9 cellular contexts compared by ENCODE assay signal in genomic region chr17:16442141-16442540, GRCh38. TPM values are rescaled to one million over a fixed set of nuclear protein-coding genes. Genes with fewer than 3 reads are reported as not detected.
DNase-seq lines count a peak whose midpoint lies in the region; TF ChIP-seq lines count a peak whose summit lies in the region.
"Had no signal": no experiment of that assay in that cellular context is flagged by ENCODE, and none has a peak within 500 bp of the region (broad histone marks: within the 10 kb centered on the region; RNA-seq: fewer than 3 reads in every experiment).

No MANE protein-coding gene starts in this region.

- H3K36me3 ChIP-seq in OCI-LY3 (replicated peaks; ENCODE audit: low read depth, low read length): peaks cover 48% of the 10 kb centered on the region
- peaks cover 5% of the 10 kb centered on the region for H3K36me3 ChIP-seq in smooth muscle cell (ENCODE audit: low read depth)

- H3K4me2 ChIP-seq in OCI-LY3 (ENCODE audit: low read length): peak overlapping the region; percentile 14
- H3K4me2 ChIP-seq in smooth muscle cell: peak overlapping the region; percentile 97

- peaks cover 47% of the 10 kb centered on the region for H3K79me2 ChIP-seq in OCI-LY3 (ENCODE audit: low read length)
- H3K79me2 ChIP-seq in smooth muscle cell (ENCODE audit: low read depth): peaks cover 31% of the 10 kb centered on the region

- H3K27me3 ChIP-seq in OCI-LY3 (ENCODE audit: low read depth, low read length) (no peaks in the 10 kb centered on the region), smooth muscle cell (ENCODE audit: low read depth) (no peaks in the 10 kb centered on the region)

- no peaks in the 10 kb centered on the region for H3K27me3 Mint-ChIP-seq in activated T-cell treated with anti-CD3 and anti-CD28 coated beads, Interleukin-2, amount 50 U/mL, for 24 hours

- H4K20me1 ChIP-seq in OCI-LY3 (ENCODE audit: insufficient read depth, low read length): peaks cover 18% of the 10 kb centered on the region
- H4K20me1 ChIP-seq in smooth muscle cell (ENCODE audit: low read depth): peaks cover 78% of the 10 kb centered on the region

- H3K36me3 Mint-ChIP-seq in activated T-cell treated with anti-CD3 and anti-CD28 coated beads, Interleukin-2, amount 50 U/mL, for 24 hours (ENCODE audit: low read depth): peaks cover 89% of the 10 kb centered on the region

- peaks cover 49% of the 10 kb centered on the region for H3F3A ChIP-seq in smooth muscle cell (ENCODE audit: low read depth)

- H3K9ac ChIP-seq in OCI-LY3 (ENCODE audit: low read length) (no peak overlapping the region), smooth muscle cell (ENCODE audit: low read depth) (no peak overlapping the region)

- H3K4me1 Mint-ChIP-seq in activated T-cell treated with anti-CD3 and anti-CD28 coated beads, Interleukin-2, amount 50 U/mL, for 24 hours (ENCODE audit: low read depth): peaks cover 65% of the 10 kb centered on the region

- WGBS in smooth muscle cell (ENCODE audit: low lambda C conversion rate): 65% methylated on average over 1 of the region's 1 CpG

- TF ChIP-seq CTCF in OCI-LY3 (IDR thresholded peaks at IDR 0.05; ENCODE audit: low read depth, low read length): no peak
- TF ChIP-seq CTCF in cardiac fibroblast (IDR thresholded peaks at IDR 0.05; ENCODE audit: low read depth, low read length): no peak
- no peak for TF ChIP-seq CTCF in smooth muscle cell (IDR thresholded peaks at IDR 0.05; ENCODE audit: borderline replicate concordance, insufficient read depth, poor library complexity, severe bottlenecking)

- no peak for DNase-seq in activated T-cell treated with anti-CD3 and anti-CD28 coated beads, Interleukin-2, amount 50 U/mL, for 24 hours
- DNase-seq in activated T-cell treated with anti-CD3 and anti-CD28 coated beads for 4 hours: no peak
- DNase-seq in cardiac fibroblast (ENCODE audit: low read depth in 2 of 2): peak; percentile 46 to 70
- no peak for DNase-seq in smooth muscle cell (lab: John Stamatoyannopoulos, UW; ENCODE audit: unreplicated experiment)
- DNase-seq in T-helper 9 cell: no peak
- no peak for DNase-seq in hypothalamus (lab: John Stamatoyannopoulos, UW)
- no peak for DNase-seq in dedifferentiated amniotic fluid mesenchymal stem cell (ENCODE audit: extremely low spot score)
- DNase-seq: RPMI8226 had no signal

- H3K9me3 ChIP-seq in OCI-LY3 (ENCODE audit: insufficient read depth, low read length): no peaks in the 10 kb centered on the region
- H3K9me3 ChIP-seq in smooth muscle cell (replicated peaks; ENCODE audit: low read depth): no peaks in the 10 kb centered on the region

- H3K4me1 ChIP-seq in OCI-LY3 (ENCODE audit: low read length) (peaks cover 22% of the 10 kb centered on the region), smooth muscle cell (ENCODE audit: low read depth) (peaks cover 32% of the 10 kb centered on the region)

- H2AFZ ChIP-seq in OCI-LY3 (ENCODE audit: low read depth, low read length): no peak overlapping the region
- H2AFZ ChIP-seq in smooth muscle cell (ENCODE audit: low read depth): no peak overlapping the region

- peak overlapping the region; percentile 99 for H3K4me3 Mint-ChIP-seq in activated T-cell treated with anti-CD3 and anti-CD28 coated beads, Interleukin-2, amount 50 U/mL, for 24 hours

- peak overlapping the region; percentile 100 for H3K27ac Mint-ChIP-seq in activated T-cell treated with anti-CD3 and anti-CD28 coated beads, Interleukin-2, amount 50 U/mL, for 24 hours

- no peaks in the 10 kb centered on the region for H3K9me3 Mint-ChIP-seq in activated T-cell treated with anti-CD3 and anti-CD28 coated beads, Interleukin-2, amount 50 U/mL, for 24 hours

- no peak overlapping the region for H3K4me3 ChIP-seq in OCI-LY3 (ENCODE audit: low read length)
- H3K4me3 ChIP-seq in cardiac fibroblast (replicated peaks in 1 of 2; ENCODE audit: low read depth in 2 of 2, low read length in 2 of 2): no peak overlapping the region
- H3K4me3 ChIP-seq in smooth muscle cell: no peak overlapping the region

- no peak overlapping the region; the same call in 1 of the 2 replicates for H3K27ac ChIP-seq in OCI-LY3 (ENCODE audit: low read length)
- peak overlapping the region; percentile 50 for H3K27ac ChIP-seq in smooth muscle cell (ENCODE audit: low read depth)

RNA-seq across cellular contexts. Expression of gene TRPV2, which starts 26.8 kb away (rescaled TPM):
- total RNA-seq in smooth muscle cell: 51.4 and 58.0 TPM in 2 replicates
- 65.6 and 92.9 TPM in 2 replicates for polyA plus RNA-seq in smooth muscle cell

RNA-seq across cellular contexts. Expression of gene LRRC75A, which starts 49.9 kb away (rescaled TPM):
- total RNA-seq in smooth muscle cell: 0.76 and 2.7 TPM in 2 replicates
- polyA plus RNA-seq in smooth muscle cell: 0.70 and 2.2 TPM in 2 replicates

Comparison
In these comparisons a context has a peak if more than half of its experiments do, and no peak if none do; other contexts are left out.
1. DNase-seq: peak in cardiac fibroblast (2 of 2); none in activated T-cell treated with anti-CD3 and anti-CD28 coated beads, Interleukin-2, amount 50 U/mL, for 24 hours (single experiment), activated T-cell treated with anti-CD3 and anti-CD28 coated beads for 4 hours (single experiment), smooth muscle cell (single experiment), T-helper 9 cell (single experiment), hypothalamus (0 of 51) and dedifferentiated amniotic fluid mesenchymal stem cell (single experiment).